16 cellular contexts compared by ENCODE assay signal in genomic region chr6:163085861-163086562, GRCh38.
"Had no signal": no experiment of that assay in that cellular context is flagged by ENCODE, and none has a peak within 500 bp of the region (broad histone marks: within the 10 kb centered on the region; RNA-seq: fewer than 3 reads in every experiment).

No MANE protein-coding gene starts in this region.

- DNase-seq: activated CD4-positive, alpha-beta T cell treated with anti-CD3 and anti-CD28 coated beads for 1 hour; activated CD4-positive, alpha-beta T cell treated with anti-CD3 and anti-CD28 coated beads, Interleukin-2, amount 50 U/mL, for 48 hours; activated naive CD4-positive, alpha-beta T cell treated with anti-CD3 and anti-CD28 coated beads, Interleukin-2, amount 10 ng/mL, durations not matched to agents 7 days and 5 days; effector CD4-positive, alpha-beta T cell; foreskin fibroblast; midbrain; naive B cell; stimulated activated CD4-positive, alpha-beta T cell treated with anti-CD3 and anti-CD28 coated beads, Interleukin-15, amount 100 ng/mL, for 24 hours; stimulated activated CD4-positive, alpha-beta T cell treated with anti-CD3 and anti-CD28 coated beads, Interleukin-4, amount 100 ng/mL, for 1 hour; stimulated activated naive B cell treated with anti-CD40 and anti-IgM and Interleukin-4, amounts not matched to agents 10 μg/mL and 1 μg/mL and 100 μg/mL, for 72 hours; tibial artery; uterus had no signal

- H3K9me3 ChIP-seq: neutrophil, tibial artery, uterus had no signal

- H3K4me1 ChIP-seq: tibial artery, uterus had no signal

- H3K27ac Mint-ChIP-seq: activated naive CD4-positive, alpha-beta T cell treated with anti-CD3 and anti-CD28 coated beads, Interleukin-2, amount 10 ng/mL, durations not matched to agents 7 days and 5 days; activated T-helper 17 cell treated with anti-CD3 and anti-CD28 coated beads, Interleukin-2, amount 50 U/mL, for 72 hours; naive B cell; stimulated activated naive B cell treated with anti-CD40 and anti-IgM and Interleukin-4, amounts not matched to agents 10 μg/mL and 1 μg/mL and 100 μg/mL, for 72 hours had no signal

- H3K27me3 Mint-ChIP-seq: activated naive CD4-positive, alpha-beta T cell treated with anti-CD3 and anti-CD28 coated beads, Interleukin-2, amount 10 ng/mL, durations not matched to agents 7 days and 5 days; central memory CD8-positive, alpha-beta T cell; naive B cell; stimulated activated naive B cell treated with anti-CD40 and anti-IgM and Interleukin-4, amounts not matched to agents 10 μg/mL and 1 μg/mL and 100 μg/mL, for 72 hours had no signal

- H3K9me3 Mint-ChIP-seq: activated naive CD4-positive, alpha-beta T cell treated with anti-CD3 and anti-CD28 coated beads, Interleukin-2, amount 10 ng/mL, durations not matched to agents 7 days and 5 days had no signal

- H3K27ac ChIP-seq: coronary artery, neutrophil, tibial artery, uterus had no signal

- H3K4me3 Mint-ChIP-seq: activated naive CD4-positive, alpha-beta T cell treated with anti-CD3 and anti-CD28 coated beads, Interleukin-2, amount 10 ng/mL, durations not matched to agents 7 days and 5 days; activated T-helper 17 cell treated with anti-CD3 and anti-CD28 coated beads, Interleukin-2, amount 50 U/mL, for 72 hours; central memory CD8-positive, alpha-beta T cell; stimulated activated naive B cell treated with anti-CD40 and anti-IgM and Interleukin-4, amounts not matched to agents 10 μg/mL and 1 μg/mL and 100 μg/mL, for 72 hours had no signal

- H3K4me1 Mint-ChIP-seq: activated naive CD4-positive, alpha-beta T cell treated with anti-CD3 and anti-CD28 coated beads, Interleukin-2, amount 10 ng/mL, durations not matched to agents 7 days and 5 days; central memory CD8-positive, alpha-beta T cell; naive B cell; stimulated activated naive B cell treated with anti-CD40 and anti-IgM and Interleukin-4, amounts not matched to agents 10 μg/mL and 1 μg/mL and 100 μg/mL, for 72 hours had no signal

- H3K4me3 ChIP-seq: coronary artery, tibial artery, uterus had no signal

- H3K36me3 Mint-ChIP-seq: activated naive CD4-positive, alpha-beta T cell treated with anti-CD3 and anti-CD28 coated beads, Interleukin-2, amount 10 ng/mL, durations not matched to agents 7 days and 5 days; stimulated activated naive B cell treated with anti-CD40 and anti-IgM and Interleukin-4, amounts not matched to agents 10 μg/mL and 1 μg/mL and 100 μg/mL, for 72 hours had no signal

- H3K27me3 ChIP-seq: neutrophil, tibial artery, uterus had no signal

- H3K36me3 ChIP-seq: neutrophil, tibial artery, uterus had no signal
